In genomic region chr17:15341385-15341849, GRCh38 we compare ENCODE assay signal across 8 cellular contexts. TPM values are rescaled to one million over a fixed set of nuclear protein-coding genes. Genes with fewer than 3 reads are reported as not detected.
DNase-seq lines count a peak whose midpoint lies in the region; ATAC-seq and TF ChIP-seq lines count a peak whose summit lies in the region.

Gene TEKT3, minus strand, starts transcription at chr17:15341597. Its CDS starts 10,012 bp downstream, at chr17:15331585.

- no peak within 1 kb of the TSS for H3K27ac Mint-ChIP-seq in activated naive CD4-positive, alpha-beta T cell treated with anti-CD3 and anti-CD28 coated beads for 36 hours
- H3K27ac Mint-ChIP-seq in activated naive CD4-positive, alpha-beta T cell treated with anti-CD3 and anti-CD28 coated beads, Interleukin-2, amount 10 ng/mL, durations not matched to agents 7 days and 5 days, result no peak within 1 kb of the TSS
- no peak within 1 kb of the TSS for H3K27ac Mint-ChIP-seq in T-helper 17 cell
- H3K27ac Mint-ChIP-seq in mesothelial cell of epicardium, result no peak within 1 kb of the TSS

- H3K36me3 ChIP-seq in esophagus squamous epithelium, result no peaks in the 10 kb centered on the region

- H3K27me3 ChIP-seq in esophagus squamous epithelium, result peaks cover 0 to 66% (median 0%) of the 10 kb centered on the region in 4 donors

- DNase-seq in activated naive CD4-positive, alpha-beta T cell treated with anti-CD3 and anti-CD28 coated beads for 36 hours, result peak; percentile 4
- no peak for DNase-seq in activated naive CD4-positive, alpha-beta T cell treated with anti-CD3 and anti-CD28 coated beads, Interleukin-2, amount 10 ng/mL, durations not matched to agents 7 days and 5 days
- no peak for DNase-seq in T-helper 17 cell
- no peak for DNase-seq in esophagus squamous epithelium (lab: John Stamatoyannopoulos, UW)
- peak; percentile 67 to 83 for DNase-seq in mesothelial cell of epicardium (ENCODE audit: low spot score in 2 of 2, unreplicated experiment in 2 of 2)
- peak; percentile 59 for DNase-seq in stromal cell of bone marrow (ENCODE audit: low read depth)
- no peak for DNase-seq in SIG-M5 (lab: John Stamatoyannopoulos, UW)

- peak within 1 kb of the TSS; percentile 21 to 64 (median 46) for H3K4me3 ChIP-seq in esophagus squamous epithelium

- WGBS in esophagus squamous epithelium, 2 donors, result 8 to 14% methylated on average over 10 to 28 of the region's 36 CpGs

- H3K9me3 Mint-ChIP-seq in activated naive CD4-positive, alpha-beta T cell treated with anti-CD3 and anti-CD28 coated beads for 36 hours, result no peaks in the 10 kb centered on the region
- no peaks in the 10 kb centered on the region for H3K9me3 Mint-ChIP-seq in activated naive CD4-positive, alpha-beta T cell treated with anti-CD3 and anti-CD28 coated beads, Interleukin-2, amount 10 ng/mL, durations not matched to agents 7 days and 5 days
- peaks cover 8% of the 10 kb centered on the region for H3K9me3 Mint-ChIP-seq in mesothelial cell of epicardium

- peaks cover 0 to 14% (median 4%) of the 10 kb centered on the region in 3 donors for H3K4me1 ChIP-seq in esophagus squamous epithelium

- no peak for TF ChIP-seq CTCF in esophagus squamous epithelium (IDR thresholded peaks at IDR 0.05)
- TF ChIP-seq CTCF in mesothelial cell of epicardium (IDR thresholded peaks at IDR 0.05; ENCODE audit: unreplicated experiment), result no peak

- no peaks in the 10 kb centered on the region for H3K9me3 ChIP-seq in T-helper 17 cell (ENCODE audit: control insufficient read depth, low read length, poor library complexity, severe bottlenecking)
- no peaks in the 10 kb centered on the region for H3K9me3 ChIP-seq in esophagus squamous epithelium

- H3K4me3 Mint-ChIP-seq in activated naive CD4-positive, alpha-beta T cell treated with anti-CD3 and anti-CD28 coated beads for 36 hours, result peak within 1 kb of the TSS; percentile 48
- H3K4me3 Mint-ChIP-seq in activated naive CD4-positive, alpha-beta T cell treated with anti-CD3 and anti-CD28 coated beads, Interleukin-2, amount 10 ng/mL, durations not matched to agents 7 days and 5 days, result no peak within 1 kb of the TSS
- peak within 1 kb of the TSS; percentile 84 for H3K4me3 Mint-ChIP-seq in T-helper 17 cell
- peak within 1 kb of the TSS; percentile 80 for H3K4me3 Mint-ChIP-seq in mesothelial cell of epicardium

- peaks cover 49% of the 10 kb centered on the region for H3K27me3 Mint-ChIP-seq in activated naive CD4-positive, alpha-beta T cell treated with anti-CD3 and anti-CD28 coated beads for 36 hours (ENCODE audit: low read depth)
- peaks cover 54% of the 10 kb centered on the region for H3K27me3 Mint-ChIP-seq in activated naive CD4-positive, alpha-beta T cell treated with anti-CD3 and anti-CD28 coated beads, Interleukin-2, amount 10 ng/mL, durations not matched to agents 7 days and 5 days
- peaks cover 64% of the 10 kb centered on the region for H3K27me3 Mint-ChIP-seq in T-helper 17 cell
- H3K27me3 Mint-ChIP-seq in mesothelial cell of epicardium (ENCODE audit: low read depth), result peaks cover 43% of the 10 kb centered on the region

- H3K36me3 Mint-ChIP-seq in activated naive CD4-positive, alpha-beta T cell treated with anti-CD3 and anti-CD28 coated beads for 36 hours (ENCODE audit: low read depth), result no peaks in the 10 kb centered on the region
- H3K36me3 Mint-ChIP-seq in activated naive CD4-positive, alpha-beta T cell treated with anti-CD3 and anti-CD28 coated beads, Interleukin-2, amount 10 ng/mL, durations not matched to agents 7 days and 5 days, result no peaks in the 10 kb centered on the region
- H3K36me3 Mint-ChIP-seq in T-helper 17 cell (ENCODE audit: low read depth) (peaks cover 7% of the 10 kb centered on the region), mesothelial cell of epicardium (peaks cover 1% of the 10 kb centered on the region)

- no peak within 1 kb of the TSS for H3K27ac ChIP-seq in esophagus squamous epithelium

- intact Hi-C loops in activated naive CD4-positive, alpha-beta T cell treated with anti-CD3 and anti-CD28 coated beads for 36 hours (cut with micrococcal nuclease), result no loop called here
- intact Hi-C loops in esophagus squamous epithelium (cut with DNase I), result no loop called here

- CTCF ChIA-PET in activated naive CD4-positive, alpha-beta T cell treated with anti-CD3 and anti-CD28 coated beads for 36 hours (lab: Charles Lee), result no interaction called here
- CTCF ChIA-PET in activated naive CD4-positive, alpha-beta T cell treated with anti-CD3 and anti-CD28 coated beads, Interleukin-2, amount 10 ng/mL, durations not matched to agents 7 days and 5 days (lab: Charles Lee), result no interaction called here

- H3K4me1 Mint-ChIP-seq in activated naive CD4-positive, alpha-beta T cell treated with anti-CD3 and anti-CD28 coated beads for 36 hours (ENCODE audit: low read depth), result peaks cover 5% of the 10 kb centered on the region
- H3K4me1 Mint-ChIP-seq in activated naive CD4-positive, alpha-beta T cell treated with anti-CD3 and anti-CD28 coated beads, Interleukin-2, amount 10 ng/mL, durations not matched to agents 7 days and 5 days, result peaks cover 4% of the 10 kb centered on the region
- peaks cover 10% of the 10 kb centered on the region for H3K4me1 Mint-ChIP-seq in T-helper 17 cell
- H3K4me1 Mint-ChIP-seq in mesothelial cell of epicardium, result peaks cover 7% of the 10 kb centered on the region

- TF ChIP-seq POLR2A in esophagus squamous epithelium (IDR thresholded peaks at IDR 0.05), result no peak

- ATAC-seq in T-helper 17 cell (no peak), HG03460 (IDR thresholded peaks at IDR 0.05; ENCODE audit: unreplicated experiment) (no peak)

RNA-seq across cellular contexts. Expression of gene TEKT3, which starts in this region (rescaled TPM):
- not detected for total RNA-seq in activated naive CD4-positive, alpha-beta T cell treated with anti-CD3 and anti-CD28 coated beads for 36 hours
- not detected for total RNA-seq in T-helper 17 cell
- total RNA-seq in esophagus squamous epithelium, result under 1 TPM in 1 of 4 donors, not detected in 3; 0.83 TPM
- total RNA-seq in mesothelial cell of epicardium, result 2.4 to 3.8 TPM (median 3.3 TPM) in 3 replicates

Comparison
In these comparisons a context has a peak if more than half of its experiments do, and no peak if none do; other contexts are left out.
1. Peak in DNase-seq in activated naive CD4-positive, alpha-beta T cell treated with anti-CD3 and anti-CD28 coated beads for 36 hours; RNA of the gene not detected or under 1 TPM.
2. DNase-seq: peak in mesothelial cell of epicardium (2 of 2) and stromal cell of bone marrow (single experiment); none in activated naive CD4-positive, alpha-beta T cell treated with anti-CD3 and anti-CD28 coated beads, Interleukin-2, amount 10 ng/mL, durations not matched to agents 7 days and 5 days (single experiment), T-helper 17 cell (0 of 3), esophagus squamous epithelium (single experiment) and SIG-M5 (single experiment).